8 cellular contexts compared by ENCODE assay signal in genomic region chr16:68760671-68761275, GRCh38. TPM values are rescaled to one million over a fixed set of nuclear protein-coding genes. Genes with fewer than 3 reads are reported as not detected.
DNase-seq lines count a peak whose midpoint lies in the region; ATAC-seq, FAIRE-seq and TF ChIP-seq lines count a peak whose summit lies in the region.

No MANE protein-coding gene starts in this region.

- peaks cover 79% of the 10 kb centered on the region for H3K4me1 Mint-ChIP-seq in WTC11

- no peak for TF ChIP-seq RAD21 in A549 (conservative IDR thresholded peaks at IDR 0.05 in 1 of 2, IDR thresholded peaks at IDR 0.05 in 1 of 2)

- TF ChIP-seq POLR2A in A549 (IDR thresholded peaks at IDR 0.05; ENCODE audit: low read length), result no peak

- no peak overlapping the region for H3K4me3 Mint-ChIP-seq in WTC11

- POLR2A ChIA-PET in A549 (lab: Yijun Ruan, JAX), result interaction anchor here (0.7 kb wide), 1 partner anchor 497 kb away, joined by 3 read pairs; the partner anchor contains the start of gene SLC7A6
- POLR2A ChIA-PET in WTC11 (lab: Charles Lee), result no interaction called here

- FAIRE-seq in A549 (lab: Jason Lieb, UNC), result no peak

- peak overlapping the region; percentile 34 to 72; a peak in 5 of 6 replicates for H3K27ac ChIP-seq in A549

- DNase-seq in A549 (ENCODE audit: low read depth in 1 of 2, low spot score in 1 of 2) (peak; percentile 48 to 56), WTC11 (ENCODE audit: low spot score) (no peak), head of caudate nucleus (peak in 41 of 42 donors; percentile 11 to 89 (median 67)), NCI-H446 (lab: John Stamatoyannopoulos, UW) (no peak), DMS79 (lab: John Stamatoyannopoulos, UW) (no peak)
- DNase-seq in stimulated activated CD8-positive, alpha-beta memory T cell treated with anti-CD3 and anti-CD28 coated beads, Interleukin-4, amount 100 ng/mL, for 24 hours (ENCODE audit: low read depth), result peak; percentile 8

- peak; percentile 74 to 81 for ATAC-seq in A549
- peak; percentile 49 for ATAC-seq in GM19023 (IDR thresholded peaks at IDR 0.05; ENCODE audit: unreplicated experiment)
- ATAC-seq in HG03095 (IDR thresholded peaks at IDR 0.05; ENCODE audit: unreplicated experiment), result peak; percentile 47
- no peak for ATAC-seq in WTC11

- intact Hi-C loops in head of caudate nucleus (cut with DNase I), result no loop called here

- H3K4me3 ChIP-seq in A549, result no peak overlapping the region

- no peaks in the 10 kb centered on the region for H3K9me3 Mint-ChIP-seq in WTC11

- peaks cover 36% of the 10 kb centered on the region for H3K4me1 ChIP-seq in A549

- TF ChIP-seq CTCF in A549 (IDR thresholded peaks at IDR 0.05), result no peak
- no peak for TF ChIP-seq CTCF in WTC11 (IDR thresholded peaks at IDR 0.05)

- CTCF ChIA-PET in A549 (lab: Yijun Ruan, JAX), result interaction anchor here (0.8 to 1.6 kb wide), 3 partner anchors 21 to 240 kb away, joined by 3 read pairs; no protein-coding TSS in a partner anchor
- CTCF ChIA-PET in WTC11 (lab: Charles Lee), result interaction anchor here (0.5 kb wide), 1 partner anchor 57 kb away, joined by 3 read pairs; no protein-coding TSS in a partner anchor

- peak overlapping the region; percentile 48 for H3K4me2 ChIP-seq in A549

- WGBS in A549 (ENCODE audit: missing lambda C conversion rate), result 42% methylated on average over 6 of the region's 8 CpGs

- H3K36me3 Mint-ChIP-seq in WTC11, result peaks cover 13% of the 10 kb centered on the region

- H3K9me3 ChIP-seq in A549, result no peaks in the 10 kb centered on the region

- H3K27ac Mint-ChIP-seq in WTC11, result peak overlapping the region; percentile 96

- no peak for TF ChIP-seq EP300 in A549 (IDR thresholded peaks at IDR 0.05)

- no peaks in the 10 kb centered on the region for H3K27me3 Mint-ChIP-seq in WTC11 (ENCODE audit: low read depth)

TF ChIP-seq in A549, 52 proteins besides CTCF, POLR2A, EP300 and RAD21:
- TF ChIP-seq ZSCAN20 (CRISPR knock-in tag; IDR thresholded peaks at IDR 0.05) (no peak), HOXB5 (CRISPR knock-in tag; IDR thresholded peaks at IDR 0.05) (peak; percentile 58; the same call in 1 of the 2 replicates), FOSL2 (IDR thresholded peaks at IDR 0.05) (no peak), FOSL2 (CRISPR knock-in tag; IDR thresholded peaks at IDR 0.05) (0 out of 2 replicates have a peak, but pooled peaks have one; percentile 21)

TF ChIP-seq in WTC11, 78 proteins besides CTCF, POLR2A, EP300 and RAD21 (continues in another document):
- TF ChIP-seq FOXK1 (CRISPR knock-in tag; IDR thresholded peaks at IDR 0.05) (no peak), SP1 (CRISPR knock-in tag; conservative IDR thresholded peaks at IDR 0.05) (no peak), KAT7 (CRISPR knock-in tag; IDR thresholded peaks at IDR 0.05; ENCODE audit: borderline replicate concordance) (no peak), ZNF281 (CRISPR knock-in tag; IDR thresholded peaks at IDR 0.05) (no peak), NFE2L1 (CRISPR knock-in tag; IDR thresholded peaks at IDR 0.05) (no peak), GTF2I (CRISPR knock-in tag; conservative IDR thresholded peaks at IDR 0.05) (no peak), ZNF512 (CRISPR knock-in tag; IDR thresholded peaks at IDR 0.05; ENCODE audit: borderline replicate concordance) (no peak), EMX1 (CRISPR knock-in tag; IDR thresholded peaks at IDR 0.05) (no peak), ZNF138 (CRISPR knock-in tag; conservative IDR thresholded peaks at IDR 0.05) (no peak), NR3C1 (CRISPR knock-in tag; conservative IDR thresholded peaks at IDR 0.05; ENCODE audit: low read depth) (no peak), AR (CRISPR knock-in tag; IDR thresholded peaks at IDR 0.05) (no peak), PRRX2 (CRISPR knock-in tag; IDR thresholded peaks at IDR 0.05) (no peak), TCF7 (CRISPR knock-in tag; IDR thresholded peaks at IDR 0.05; ENCODE audit: low read depth) (no peak), ZMAT4 (CRISPR knock-in tag; IDR thresholded peaks at IDR 0.05) (no peak), ATF2 (CRISPR knock-in tag; IDR thresholded peaks at IDR 0.05; ENCODE audit: borderline replicate concordance, low read depth) (no peak)

RNA-seq across cellular contexts. Expression of gene CDH1, which starts 23.7 kb away (rescaled TPM):
- polyA plus RNA-seq in A549 (2011; rRNA removed) (24.5 and 33.0 TPM in 2 replicates), A549 (2017; fragmentation: RNase III; extraction: RNeasy Plus Mini Kit Qiagen cat#74134 plus additional on column Dnase treatment) (5.9 to 7.2 TPM (median 6.0 TPM) in 3 replicates)
- 2.4 and 3.8 TPM in 2 replicates for polyA plus RNA-seq in A549 (2012; cell fraction: cytosol; rRNA removed)
- 5.0 and 7.5 TPM in 2 replicates for polyA plus RNA-seq in A549 (2012; cell fraction: nucleus; rRNA removed)
- polyA minus RNA-seq in A549 (2011; rRNA and poly(A)+ RNA removed), result 47.7 and 53.3 TPM in 2 replicates
- 265 to 281 TPM (median 278 TPM) in 3 replicates for total RNA-seq in WTC11 (2021)

Comparison
In these comparisons a context has a peak if more than half of its experiments do, and no peak if none do; other contexts are left out.
1. DNase-seq: peak in A549 (2 of 2), head of caudate nucleus (41 of 42) and stimulated activated CD8-positive, alpha-beta memory T cell treated with anti-CD3 and anti-CD28 coated beads, Interleukin-4, amount 100 ng/mL, for 24 hours (single experiment); none in WTC11 (single experiment), NCI-H446 (0 of 2) and DMS79 (single experiment).